19 cellular contexts compared by ENCODE assay signal in the genomic region with DNA sequence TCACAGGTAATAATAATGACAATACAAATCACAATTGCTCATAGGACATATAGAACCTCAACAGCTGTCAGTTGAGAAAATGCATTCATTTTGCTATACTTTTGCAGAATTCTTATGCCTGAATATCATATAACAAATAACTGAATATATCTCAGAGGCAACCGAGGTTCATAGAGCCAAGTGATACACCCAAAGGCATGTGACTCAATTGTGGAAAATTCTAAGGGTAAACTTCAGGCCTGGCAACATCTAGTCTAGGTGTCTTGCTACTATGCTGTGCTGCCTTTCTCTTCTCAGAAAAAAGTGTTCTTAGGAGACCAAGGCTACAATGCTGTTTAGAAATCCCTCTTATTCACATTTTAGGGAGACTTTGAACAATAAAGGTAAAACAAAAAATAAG.
A peak's percentile ranks its signal among the peaks of the same experiment; 100 is the strongest.
DNase-seq lines count a peak whose midpoint lies in the region; ATAC-seq, FAIRE-seq and TF ChIP-seq lines count a peak whose summit lies in the region.
"Had no signal": no experiment of that assay in that cellular context is flagged by ENCODE, and none has a peak within 500 bp of the region (broad histone marks: within the 10 kb centered on the region; RNA-seq: fewer than 3 reads in every experiment).

No MANE protein-coding gene starts in this region.

- DNase-seq in EH (ENCODE audit: low read depth), result peak; percentile 46
- DNase-seq in M059J (ENCODE audit: low read depth), result peak; percentile 37
- DNase-seq in astrocyte (ENCODE audit: low read depth), result no peak
- no peak for DNase-seq in NCI-H1436 treated with DMSO at 0.1 percent for 48 hours (lab: John Stamatoyannopoulos, UW)
- DNase-seq in NCI-H1048 (lab: John Stamatoyannopoulos, UW), result no peak
- DNase-seq: DMS53, H7, MV-4-11, NCI-H1694 treated with DMSO at 0.1 percent for 48 hours, NCI-H748 treated with DMSO at 0.1 percent for 48 hours, Peyer's patch had no signal

- H3K4me3 Mint-ChIP-seq in astrocyte (ENCODE audit: unreplicated experiment), result no peak overlapping the region
- H3K4me3 Mint-ChIP-seq: B cell; CD14-positive monocyte; T-helper 1 cell treated with Interleukin-12 subunit alpha and Interleukin-12 subunit beta and Interleukin-4 antibody, amounts not matched to agents 30 μg/mL and 1 μg/mL, for 36 hours had no signal

- no peaks in the 10 kb centered on the region for H3K36me3 Mint-ChIP-seq in astrocyte (ENCODE audit: low read depth, unreplicated experiment)
- H3K36me3 Mint-ChIP-seq: CD14-positive monocyte had no signal

- H3K9me3 Mint-ChIP-seq in astrocyte (ENCODE audit: unreplicated experiment), result peaks cover 3% of the 10 kb centered on the region
- H3K9me3 Mint-ChIP-seq: T-helper 1 cell treated with Interleukin-12 subunit alpha and Interleukin-12 subunit beta and Interleukin-4 antibody, amounts not matched to agents 30 μg/mL and 1 μg/mL, for 36 hours had no signal

- no peak overlapping the region for H3K4me2 ChIP-seq in astrocyte (ENCODE audit: low read length)

- no peaks in the 10 kb centered on the region for H4K20me1 ChIP-seq in astrocyte (ENCODE audit: insufficient read depth, low read length)

- TF ChIP-seq CTCF in astrocyte (IDR thresholded peaks at IDR 0.05; ENCODE audit: insufficient read depth, low read depth, low read length), result no peak

- no peak overlapping the region for H3K9ac ChIP-seq in astrocyte (ENCODE audit: low read length)

- H3K36me3 ChIP-seq in astrocyte (ENCODE audit: insufficient read depth, low read length), result no peaks in the 10 kb centered on the region
- H3K36me3 ChIP-seq: Peyer's patch, SJSA1 had no signal

- H3K27ac Mint-ChIP-seq in astrocyte (ENCODE audit: unreplicated experiment), result no peak overlapping the region
- H3K27ac Mint-ChIP-seq: B cell; CD14-positive monocyte; T-helper 1 cell treated with Interleukin-12 subunit alpha and Interleukin-12 subunit beta and Interleukin-4 antibody, amounts not matched to agents 30 μg/mL and 1 μg/mL, for 36 hours had no signal

- peaks cover 14% of the 10 kb centered on the region for H3K4me1 ChIP-seq in astrocyte (ENCODE audit: insufficient read depth, low read length)
- H3K4me1 ChIP-seq: Peyer's patch had no signal

- FAIRE-seq in astrocyte (lab: Jason Lieb, UNC), result peak; percentile 56
- FAIRE-seq: K562 had no signal

- H3K27ac ChIP-seq in astrocyte (ENCODE audit: low read depth, low read length), result no peak overlapping the region
- H3K27ac ChIP-seq: Peyer's patch, SJSA1 had no signal

- no peaks in the 10 kb centered on the region for H3K9me3 ChIP-seq in astrocyte (ENCODE audit: insufficient read depth, low read depth, low read length)
- H3K9me3 ChIP-seq: Peyer's patch, SJSA1 had no signal

- no peaks in the 10 kb centered on the region for H3K27me3 Mint-ChIP-seq in astrocyte (ENCODE audit: low read depth, unreplicated experiment)

- H3K27me3 ChIP-seq in astrocyte (ENCODE audit: insufficient read depth, low read length), result no peaks in the 10 kb centered on the region
- H3K27me3 ChIP-seq: Peyer's patch, SJSA1 had no signal

- no peak overlapping the region for H2AFZ ChIP-seq in astrocyte (ENCODE audit: low read depth, low read length)

- H3K4me1 Mint-ChIP-seq in astrocyte (ENCODE audit: low read depth, unreplicated experiment), result peaks cover 19% of the 10 kb centered on the region
- H3K4me1 Mint-ChIP-seq: B cell, CD14-positive monocyte had no signal

- ATAC-seq in esophagus mucosa (peak; percentile 63), GM21737 (IDR thresholded peaks at IDR 0.05; ENCODE audit: unreplicated experiment) (no peak), HG02610 (IDR thresholded peaks at IDR 0.05; ENCODE audit: unreplicated experiment) (no peak)
- ATAC-seq: K562 had no signal

- H3K4me3 ChIP-seq in astrocyte (ENCODE audit: insufficient read depth, low read depth, low read length), result no peak overlapping the region
- H3K4me3 ChIP-seq: K562, Peyer's patch, SJSA1 had no signal

- no peaks in the 10 kb centered on the region for H3K79me2 ChIP-seq in astrocyte (ENCODE audit: insufficient read depth, low read length)

Comparison
In these comparisons a context has a peak if more than half of its experiments do, and no peak if none do; other contexts are left out.
1. DNase-seq: peak in EH (single experiment) and M059J (single experiment); none in astrocyte (single experiment), NCI-H1436 treated with DMSO at 0.1 percent for 48 hours (single experiment) and NCI-H1048 (single experiment).